Comparison of ENCODE assay signal across 12 cellular contexts in genomic region chr5:61342066-61342465, GRCh38. TPM values are rescaled to one million over a fixed set of nuclear protein-coding genes. Genes with fewer than 3 reads are reported as not detected.
DNase-seq lines count a peak whose midpoint lies in the region; ATAC-seq and TF ChIP-seq lines count a peak whose summit lies in the region.
"Had no signal": no experiment of that assay in that cellular context is flagged by ENCODE, and none has a peak within 500 bp of the region (broad histone marks: within the 10 kb centered on the region; RNA-seq: fewer than 3 reads in every experiment).

No MANE protein-coding gene starts in this region.

- no peaks in the 10 kb centered on the region for H3K36me3 ChIP-seq in PC-9 (ENCODE audit: low read depth)
- no peaks in the 10 kb centered on the region for H3K36me3 ChIP-seq in skeletal muscle satellite cell (ENCODE audit: insufficient read depth, low read length)
- H3K36me3 ChIP-seq: tibial artery had no signal

- H3K4me1 Mint-ChIP-seq in activated CD4-positive, alpha-beta T cell treated with anti-CD3 and anti-CD28 coated beads for 36 hours = peaks cover 9% of the 10 kb centered on the region

- CTCF ChIA-PET in activated CD4-positive, alpha-beta T cell treated with anti-CD3 and anti-CD28 coated beads for 36 hours (lab: Charles Lee) = no interaction called here
- CTCF ChIA-PET in PC-9 (lab: Charles Lee) = no interaction called here

- H3K9ac ChIP-seq in skeletal muscle satellite cell (ENCODE audit: low read depth, low read length) = no peak overlapping the region
- H3K9ac ChIP-seq: KMS-11 had no signal

- H3K4me2 ChIP-seq in PC-9 (0 out of 2 replicates have a peak overlapping the region, but pooled peaks have one; percentile 12), skeletal muscle satellite cell (ENCODE audit: low read length) (peak overlapping the region; percentile 11)
- H3K4me2 ChIP-seq: KMS-11 had no signal

- H3K27ac Mint-ChIP-seq in activated CD4-positive, alpha-beta T cell treated with anti-CD3 and anti-CD28 coated beads for 36 hours = no peak overlapping the region

- no peaks in the 10 kb centered on the region for H3K9me3 ChIP-seq in PC-9 (ENCODE audit: insufficient read depth, low read depth)
- no peaks in the 10 kb centered on the region for H3K9me3 ChIP-seq in skeletal muscle satellite cell (replicated peaks; ENCODE audit: low read length)
- H3K9me3 ChIP-seq: tibial artery had no signal

- no peak overlapping the region for H2AFZ ChIP-seq in PC-9

- no TSS peak for BruUV-seq in PC-9 (replicated peaks; lab: Mats Ljungman, UMichigan)

- peaks cover 97% of the 10 kb centered on the region for H3K79me2 ChIP-seq in PC-9 (ENCODE audit: low read depth)

- TF ChIP-seq CTCF in PC-9 (conservative IDR thresholded peaks at IDR 0.05) (no peak), epithelial cell of esophagus (IDR thresholded peaks at IDR 0.05; ENCODE audit: insufficient read depth, low read depth, low read length, missing control alignments) (no peak)

- POLR2A ChIA-PET in activated CD4-positive, alpha-beta T cell treated with anti-CD3 and anti-CD28 coated beads for 36 hours (lab: Charles Lee) = no interaction called here
- POLR2A ChIA-PET in PC-9 (lab: Charles Lee; ENCODE audit: unreplicated experiment) = interaction anchor here (0.6 kb wide), 1 partner anchor 68 kb away, joined by 5 read pairs; no protein-coding TSS in a partner anchor

- peaks cover 14% of the 10 kb centered on the region; the same call in 1 of the 2 replicates for H3K4me1 ChIP-seq in PC-9 (replicated peaks; ENCODE audit: insufficient read depth)
- H3K4me1 ChIP-seq in skeletal muscle satellite cell (ENCODE audit: control insufficient read depth, insufficient read depth, low read length) = peaks cover 22% of the 10 kb centered on the region

- DNase-seq in activated CD4-positive, alpha-beta T cell treated with anti-CD3 and anti-CD28 coated beads for 36 hours = peak; percentile 27
- no peak for DNase-seq in activated CD4-positive, alpha-beta T cell treated with anti-CD3 and anti-CD28 coated beads for 1 hour
- DNase-seq in PC-9 = peak; percentile 15 to 52
- peak; percentile 60 for DNase-seq in epithelial cell of esophagus (ENCODE audit: low read depth)
- DNase-seq in NCI-H2171 treated with DMSO at 0.1 percent for 48 hours (lab: John Stamatoyannopoulos, UW) = no peak
- DNase-seq: activated CD8-positive, alpha-beta memory T cell treated with anti-CD3 and anti-CD28 coated beads, Interleukin-2, amount 50 U/mL, for 4 hours; GOT3; tibial artery had no signal

- ATAC-seq in activated CD4-positive, alpha-beta T cell treated with anti-CD3 and anti-CD28 coated beads for 36 hours = peak; percentile 44
- ATAC-seq in HG02885 (IDR thresholded peaks at IDR 0.05; ENCODE audit: poor library complexity, unreplicated experiment) (no peak), GM19395 (IDR thresholded peaks at IDR 0.05; ENCODE audit: unreplicated experiment) (no peak)

- H3K9me3 Mint-ChIP-seq in activated CD4-positive, alpha-beta T cell treated with anti-CD3 and anti-CD28 coated beads for 36 hours (ENCODE audit: low read depth) = no peaks in the 10 kb centered on the region

- H3K4me3 Mint-ChIP-seq in activated CD4-positive, alpha-beta T cell treated with anti-CD3 and anti-CD28 coated beads for 36 hours = no peak overlapping the region

- peaks cover 4% of the 10 kb centered on the region for H3K36me3 Mint-ChIP-seq in activated CD4-positive, alpha-beta T cell treated with anti-CD3 and anti-CD28 coated beads for 36 hours (ENCODE audit: low read depth)

- no peaks in the 10 kb centered on the region for H3K27me3 ChIP-seq in PC-9 (ENCODE audit: insufficient read depth, low read depth)
- H3K27me3 ChIP-seq in skeletal muscle satellite cell (ENCODE audit: control insufficient read depth, insufficient read depth, low read length) = no peaks in the 10 kb centered on the region
- H3K27me3 ChIP-seq: tibial artery had no signal

- H3K4me3 ChIP-seq in PC-9 = no peak overlapping the region
- no peak overlapping the region for H3K4me3 ChIP-seq in epithelial cell of esophagus (ENCODE audit: low read length)
- H3K4me3 ChIP-seq in skeletal muscle satellite cell (ENCODE audit: low read length) = no peak overlapping the region
- H3K4me3 ChIP-seq: tibial artery had no signal

- H3K27me3 Mint-ChIP-seq in activated CD4-positive, alpha-beta T cell treated with anti-CD3 and anti-CD28 coated beads for 36 hours = no peaks in the 10 kb centered on the region

- no peaks in the 10 kb centered on the region for H3K9me2 ChIP-seq in PC-9 (ENCODE audit: insufficient read depth)

- peaks cover 22% of the 10 kb centered on the region for H4K20me1 ChIP-seq in PC-9 (ENCODE audit: insufficient read depth)

- peaks cover 7% of the 10 kb centered on the region; the same call in 1 of the 2 replicates for H3F3A ChIP-seq in PC-9 (ENCODE audit: insufficient read depth, low read depth)

- no peak overlapping the region for H3K27ac ChIP-seq in PC-9
- H3K27ac ChIP-seq: KMS-11, tibial artery had no signal

- intact Hi-C loops in activated CD4-positive, alpha-beta T cell treated with anti-CD3 and anti-CD28 coated beads for 36 hours (cut with DNase I, micrococcal nuclease) = no loop called here
- intact Hi-C loops in PC-9 (cut with micrococcal nuclease; ENCODE audit: unreplicated experiment) = no loop called here

RNA-seq across cellular contexts. Expression of gene ZSWIM6, which starts 10.0 kb away (rescaled TPM):
- total RNA-seq in activated CD4-positive, alpha-beta T cell treated with anti-CD3 and anti-CD28 coated beads for 36 hours = 1 to 10 TPM; 4.5 to 5.7 TPM
- 9.7 and 12.9 TPM in 2 replicates for total RNA-seq in PC-9 (2021)
- 7.9 and 10.0 TPM in 2 replicates for total RNA-seq in skeletal muscle satellite cell (2012; rRNA removed)

Comparison
In these comparisons a context has a peak if more than half of its experiments do, and no peak if none do; other contexts are left out.
1. DNase-seq: peak in activated CD4-positive, alpha-beta T cell treated with anti-CD3 and anti-CD28 coated beads for 36 hours (single experiment), PC-9 (2 of 2) and epithelial cell of esophagus (single experiment); none in activated CD4-positive, alpha-beta T cell treated with anti-CD3 and anti-CD28 coated beads for 1 hour (single experiment) and NCI-H2171 treated with DMSO at 0.1 percent for 48 hours (single experiment).